26 cellular contexts compared by ENCODE assay signal in the genomic region with DNA sequence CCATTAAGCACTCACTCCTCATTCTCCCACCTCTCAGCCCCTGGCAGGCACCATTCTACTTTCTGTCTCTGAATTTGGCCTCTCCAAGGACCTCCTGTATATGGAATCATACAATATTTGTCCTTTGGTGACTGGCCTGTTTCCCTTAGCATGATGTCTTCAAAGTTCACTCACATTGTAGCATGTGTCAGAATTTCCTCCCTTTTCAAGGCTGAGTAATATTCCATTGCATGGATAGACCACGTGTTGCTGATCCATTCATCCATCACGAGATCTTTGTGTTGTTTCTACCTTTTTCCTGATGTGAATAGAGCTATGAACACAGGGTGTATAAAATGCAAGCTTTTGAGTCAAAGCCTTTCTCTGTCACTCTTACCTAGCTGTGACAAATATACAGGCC. TPM values are rescaled to one million over a fixed set of nuclear protein-coding genes. Genes with fewer than 3 reads are reported as not detected.
"Had no signal": no experiment of that assay in that cellular context is flagged by ENCODE, and none has a peak within 500 bp of the region (broad histone marks: within the 10 kb centered on the region; RNA-seq: fewer than 3 reads in every experiment).

No MANE protein-coding gene starts in this region.

- H3K27me3 Mint-ChIP-seq: naive thymus-derived CD8-positive, alpha-beta T cell; stimulated activated naive CD8-positive, alpha-beta T cell treated with anti-CD3 and anti-CD28 coated beads, Interleukin-15, amount 100 ng/mL, for 72 hours had no signal

- H3K27ac ChIP-seq: colonic mucosa, esophagus squamous epithelium, lower lobe of right lung, pancreas, prostate gland, right atrium auricular region, suprapubic skin, transverse colon, upper lobe of right lung, uterus had no signal

- ATAC-seq: left ventricle myocardium superior; lower lobe of right lung; naive thymus-derived CD8-positive, alpha-beta T cell; pancreas; sciatic nerve; stimulated activated naive CD8-positive, alpha-beta T cell treated with anti-CD3 and anti-CD28 coated beads, Interleukin-15, amount 100 ng/mL, for 72 hours; upper lobe of right lung had no signal

- H3K4me3 Mint-ChIP-seq: naive thymus-derived CD8-positive, alpha-beta T cell; nephron progenitor cell; stimulated activated naive CD8-positive, alpha-beta T cell treated with anti-CD3 and anti-CD28 coated beads, Interleukin-15, amount 100 ng/mL, for 72 hours had no signal

- DNase-seq: colonic mucosa; dermis blood vessel endothelial cell; effector memory CD4-positive, alpha-beta T cell; erythroblast; esophagus squamous epithelium; foreskin melanocyte; left ventricle myocardium superior; lower lobe of right lung; naive thymus-derived CD8-positive, alpha-beta T cell; nephron progenitor cell; occipital lobe; pancreas; stimulated activated CD4-positive, alpha-beta T cell treated with anti-CD3 and anti-CD28 coated beads, Interleukin-12 subunit alpha, Interleukin-12 subunit beta, amount 100 ng/mL, for 4 hours; stimulated activated CD4-positive, alpha-beta T cell treated with anti-CD3 and anti-CD28 coated beads, Interleukin-1b, Interleukin-23, amount 100 ng/mL, for 48 hours; stimulated activated CD4-positive, alpha-beta T cell treated with anti-CD3 and anti-CD28 coated beads, Interleukin-4, amount 100 ng/mL, for 1 hour; stimulated activated CD8-positive, alpha-beta memory T cell treated with anti-CD3 and anti-CD28 coated beads, Interleukin-4, amount 100 ng/mL, for 48 hours; stimulated activated naive CD4-positive, alpha-beta T cell; stimulated activated naive CD8-positive, alpha-beta T cell treated with anti-CD3 and anti-CD28 coated beads, Interleukin-15, amount 100 ng/mL, for 72 hours; transverse colon; upper lobe of right lung; uterus had no signal

- H3K4me3 ChIP-seq: colonic mucosa, esophagus squamous epithelium, lower lobe of right lung, pancreas, prostate gland, right atrium auricular region, smooth muscle cell, suprapubic skin, transverse colon, upper lobe of right lung, uterus had no signal

- H3K9me3 Mint-ChIP-seq: naive thymus-derived CD8-positive, alpha-beta T cell; nephron progenitor cell; stimulated activated naive CD8-positive, alpha-beta T cell treated with anti-CD3 and anti-CD28 coated beads, Interleukin-15, amount 100 ng/mL, for 72 hours had no signal

- H3K27ac Mint-ChIP-seq: naive thymus-derived CD8-positive, alpha-beta T cell had no signal

RNA-seq across cellular contexts. Expression of a gene that starts 11.6 kb away (rescaled TPM):
- total RNA-seq: naive thymus-derived CD8-positive, alpha-beta T cell had no signal
